ENCODE assay signal across 8 cellular contexts in the genomic region with DNA sequence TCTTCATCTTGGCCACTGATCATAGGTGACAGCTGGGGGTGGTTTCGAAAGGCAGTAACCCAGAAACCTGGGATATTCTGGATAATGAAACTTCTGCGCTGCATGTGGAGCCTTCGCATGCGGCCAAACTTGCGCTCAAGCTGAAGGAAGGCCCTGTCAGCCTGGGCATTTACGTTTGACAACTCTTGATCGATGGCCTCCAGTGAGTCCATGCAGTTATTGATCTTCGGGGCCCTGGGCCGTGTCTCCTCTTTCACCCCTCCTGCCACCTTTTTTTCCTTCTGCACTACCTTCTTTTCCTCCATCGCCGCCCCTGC. TPM values are rescaled to one million over a fixed set of nuclear protein-coding genes. Genes with fewer than 3 reads are reported as not detected.
DNase-seq lines count a peak whose midpoint lies in the region; TF ChIP-seq lines count a peak whose summit lies in the region.

No MANE protein-coding gene starts in this region.

- no peak overlapping the region for H2BK15ac ChIP-seq in neuronal stem cell (ENCODE audit: low read length)

- H3K79me1 ChIP-seq in neuronal stem cell (ENCODE audit: low read depth, low read length) = peaks cover 3% of the 10 kb centered on the region

- peak overlapping the region; percentile 96 for H3K4me3 ChIP-seq in AG10803 (ENCODE audit: low read length)
- peak overlapping the region; percentile 87 for H3K4me3 ChIP-seq in MG63
- H3K4me3 ChIP-seq in epithelial cell of esophagus (ENCODE audit: low read length) = peak overlapping the region; percentile 98
- H3K4me3 ChIP-seq in neuronal stem cell (ENCODE audit: low read length in 2 of 2) = peak overlapping the region; percentile 79 to 94

- H3K18ac ChIP-seq in neuronal stem cell (ENCODE audit: low read length) = peak overlapping the region; percentile 49

- no CpG with 5 or more reads among the region's 11 CpGs for WGBS in neuronal stem cell (ENCODE audit: extremely low coverage in 2 of 2, insufficient read length in 2 of 2, insufficient replicate concordance in 1 of 2), 2 donors

- H3K4ac ChIP-seq in neuronal stem cell (ENCODE audit: low read length) = no peak overlapping the region

- H2AK5ac ChIP-seq in neuronal stem cell (ENCODE audit: low read depth, low read length) = peak overlapping the region; percentile 49

- DNase-seq in AG10803 (ENCODE audit: low read depth) (no peak), MG63 (no peak), epithelial cell of esophagus (ENCODE audit: low read depth) (no peak), neuronal stem cell (ENCODE audit: low spot score) (no peak), NCI-H2029 treated with DMSO at 0.1 percent for 48 hours (lab: John Stamatoyannopoulos, UW) (no peak), kidney tubule cell (ENCODE audit: low spot score) (no peak), NCI-H345 (lab: John Stamatoyannopoulos, UW) (no peak), NCI-H510A (lab: John Stamatoyannopoulos, UW) (no peak)

- H2BK12ac ChIP-seq in neuronal stem cell (ENCODE audit: low read length) = no peak overlapping the region

- H3K9me3 ChIP-seq in MG63 (no peaks in the 10 kb centered on the region), neuronal stem cell (replicated peaks in 1 of 2; ENCODE audit: control insufficient read depth in 2 of 2, insufficient read depth in 1 of 2, low read depth in 1 of 2, low read length in 2 of 2) (peaks cover 0 to 9% of the 10 kb centered on the region in 2 donors)

- no peaks in the 10 kb centered on the region for H3K27me3 ChIP-seq in MG63
- no peaks in the 10 kb centered on the region for H3K27me3 ChIP-seq in neuronal stem cell (ENCODE audit: control insufficient read depth in 3 of 3, insufficient read depth in 3 of 3, low read depth in 1 of 3, low read length in 3 of 3)

- H3K36me3 ChIP-seq in MG63 (peaks cover 9% of the 10 kb centered on the region), neuronal stem cell (replicated peaks in 1 of 2; ENCODE audit: control insufficient read depth in 2 of 2, insufficient read depth in 2 of 2, low read length in 2 of 2) (peaks cover 6 to 33% of the 10 kb centered on the region in 2 donors)

- no peak overlapping the region for H3K23ac ChIP-seq in neuronal stem cell (ENCODE audit: low read depth, low read length, poor library complexity)

- no peak overlapping the region for H4K91ac ChIP-seq in neuronal stem cell (ENCODE audit: low read depth, low read length, poor library complexity)

- peaks cover 23 to 30% of the 10 kb centered on the region in 2 donors for H3K4me1 ChIP-seq in neuronal stem cell (ENCODE audit: control insufficient read depth in 2 of 2, insufficient read depth in 1 of 2, low read depth in 1 of 2, low read length in 2 of 2)

- H3K14ac ChIP-seq in neuronal stem cell (ENCODE audit: low read length) = peak overlapping the region; percentile 58

- peak overlapping the region; percentile 85 for H3K4me2 ChIP-seq in neuronal stem cell (ENCODE audit: insufficient read depth, low read length, poor library complexity, severe bottlenecking)

- H2BK120ac ChIP-seq in neuronal stem cell (ENCODE audit: low read depth, low read length) = no peak overlapping the region

- H3K27ac ChIP-seq in neuronal stem cell (replicated peaks; ENCODE audit: low read length) = no peak overlapping the region

- H4K8ac ChIP-seq in neuronal stem cell (ENCODE audit: low read depth, low read length) = no peak overlapping the region

- peak overlapping the region; percentile 84 for H2BK5ac ChIP-seq in neuronal stem cell (ENCODE audit: low read length)

- peak overlapping the region; percentile 95 for H3K9ac ChIP-seq in neuronal stem cell (ENCODE audit: low read depth, low read length, poor library complexity)

- TF ChIP-seq CTCF in AG10803 (conservative IDR thresholded peaks at IDR 0.05; ENCODE audit: low read length) (no peak), epithelial cell of esophagus (IDR thresholded peaks at IDR 0.05; ENCODE audit: insufficient read depth, low read depth, low read length, missing control alignments) (no peak)

- peak overlapping the region; percentile 87 for H2AFZ ChIP-seq in neuronal stem cell (ENCODE audit: low read length)

RNA-seq across cellular contexts. Expression of a gene that starts 0.7 kb away (rescaled TPM):
- total RNA-seq in MG63 (2014; rRNA removed; shearing (Covaris generic); ENCODE audit: low replicate concordance) = 6.6 and 6.8 TPM in 2 replicates
- 37.9 TPM for polyA plus RNA-seq in neuronal stem cell (2013, experiment 1 of 2)
- 37.1 TPM for polyA plus RNA-seq in neuronal stem cell (2013, experiment 2 of 2)

RNA-seq across cellular contexts. Expression of a gene that starts 26.6 kb away (rescaled TPM):
- total RNA-seq in MG63 (2014; rRNA removed; shearing (Covaris generic); ENCODE audit: low replicate concordance) = 61.4 and 81.3 TPM in 2 replicates
- 47.6 TPM for polyA plus RNA-seq in neuronal stem cell (2013, experiment 1 of 2)
- polyA plus RNA-seq in neuronal stem cell (2013, experiment 2 of 2) = 48.1 TPM
